ENCODE assay signal across 16 cellular contexts in genomic region chr6:160035241-160035640, GRCh38.
"Had no signal": no experiment of that assay in that cellular context is flagged by ENCODE, and none has a peak within 500 bp of the region (broad histone marks: within the 10 kb centered on the region; RNA-seq: fewer than 3 reads in every experiment).

No MANE protein-coding gene starts in this region.

- ATAC-seq: activated naive CD8-positive, alpha-beta T cell treated with anti-CD3 and anti-CD28 coated beads, Interleukin-2, amount 50 U/mL, for 24 hours; lower lobe of right lung; mucosa of descending colon; naive thymus-derived CD8-positive, alpha-beta T cell had no signal

- H3K4me1 ChIP-seq: prostate gland had no signal

- H3K27ac ChIP-seq: lower lobe of right lung, prostate gland had no signal

- H3K9me3 ChIP-seq: ascending aorta, lower lobe of right lung, mucosa of descending colon, prostate gland, stomach, thyroid gland had no signal

- H3K27me3 ChIP-seq: ascending aorta, stomach, thyroid gland had no signal

- H3K4me3 ChIP-seq: ascending aorta, lower lobe of right lung, mucosa of descending colon, prostate gland, stomach, thyroid gland had no signal

- DNase-seq: activated CD4-positive, alpha-beta memory T cell treated with anti-CD3 and anti-CD28 coated beads for 36 hours; activated CD8-positive, alpha-beta memory T cell treated with anti-CD3 and anti-CD28 coated beads, Interleukin-2, amount 50 U/mL, for 4 hours; activated naive CD4-positive, alpha-beta T cell treated with Interleukin-2 at 50 U/mL for 16 hours; activated naive CD8-positive, alpha-beta T cell treated with anti-CD3 and anti-CD28 coated beads, Interleukin-2, amount 50 U/mL, for 24 hours; hippocampal formation; lower lobe of right lung; mucosa of descending colon; naive thymus-derived CD8-positive, alpha-beta T cell; occipital lobe; stimulated activated CD4-positive, alpha-beta T cell treated with anti-CD3 and anti-CD28 coated beads, Interleukin-4, amount 100 ng/mL, for 1 hour; stimulated activated CD8-positive, alpha-beta memory T cell treated with anti-CD3 and anti-CD28 coated beads, Interleukin-4, amount 100 ng/mL, for 48 hours; stomach; T-helper 9 cell; thyroid gland had no signal
